17 cellular contexts compared by ENCODE assay signal in genomic region chr2:181163139-181163538, GRCh38.
A peak's percentile ranks its signal among the peaks of the same experiment; 100 is the strongest.
DNase-seq lines count a peak whose midpoint lies in the region; ATAC-seq and TF ChIP-seq lines count a peak whose summit lies in the region.
"Had no signal": no experiment of that assay in that cellular context is flagged by ENCODE, and none has a peak within 500 bp of the region (broad histone marks: within the 10 kb centered on the region; RNA-seq: fewer than 3 reads in every experiment).

No MANE protein-coding gene starts in this region.

- H3K36me3 Mint-ChIP-seq in activated T-cell treated with anti-CD3 and anti-CD28 coated beads, Interleukin-2, amount 50 U/mL, for 4 hours (ENCODE audit: insufficient read depth): peaks cover 24% of the 10 kb centered on the region
- peaks cover 41% of the 10 kb centered on the region for H3K36me3 Mint-ChIP-seq in activated CD8-positive, alpha-beta T cell treated with anti-CD3 and anti-CD28 coated beads for 36 hours (ENCODE audit: low read depth)
- H3K36me3 Mint-ChIP-seq in natural killer cell treated with Interleukin-12 subunit alpha and Interleukin-12 subunit beta and Interleukin-15 and Interleukin-18, amount 100 ng/mL, for 72 hours: peaks cover 37% of the 10 kb centered on the region

- peaks cover 45% of the 10 kb centered on the region for H3K4me1 Mint-ChIP-seq in activated T-cell treated with anti-CD3 and anti-CD28 coated beads, Interleukin-2, amount 50 U/mL, for 4 hours (ENCODE audit: low read depth)
- H3K4me1 Mint-ChIP-seq in activated CD8-positive, alpha-beta T cell treated with anti-CD3 and anti-CD28 coated beads for 36 hours (ENCODE audit: low read depth): peaks cover 46% of the 10 kb centered on the region
- peaks cover 42 to 58% of the 10 kb centered on the region in 2 donors for H3K4me1 Mint-ChIP-seq in natural killer cell treated with Interleukin-12 subunit alpha and Interleukin-12 subunit beta and Interleukin-15 and Interleukin-18, amount 100 ng/mL, for 72 hours (ENCODE audit: low read depth in 2 of 2)

- peak; percentile 54 to 67 for ATAC-seq in activated T-cell treated with anti-CD3 and anti-CD28 coated beads, Interleukin-2, amount 50 U/mL, for 4 hours
- peak; percentile 39 for ATAC-seq in GM19463 (IDR thresholded peaks at IDR 0.05; ENCODE audit: unreplicated experiment)
- peak; percentile 61 for ATAC-seq in activated CD8-positive, alpha-beta T cell treated with anti-CD3 and anti-CD28 coated beads for 36 hours
- peak; percentile 69 to 88 for ATAC-seq in natural killer cell treated with Interleukin-12 subunit alpha and Interleukin-12 subunit beta and Interleukin-15 and Interleukin-18, amount 100 ng/mL, for 72 hours
- ATAC-seq: left lobe of liver had no signal

- peak overlapping the region; percentile 65 for H3K27ac Mint-ChIP-seq in activated CD8-positive, alpha-beta T cell treated with anti-CD3 and anti-CD28 coated beads for 36 hours
- H3K27ac Mint-ChIP-seq in natural killer cell treated with Interleukin-12 subunit alpha and Interleukin-12 subunit beta and Interleukin-15 and Interleukin-18, amount 100 ng/mL, for 72 hours: peak overlapping the region; percentile 98 to 100

- POLR2A ChIA-PET in activated CD8-positive, alpha-beta T cell treated with anti-CD3 and anti-CD28 coated beads for 36 hours (lab: Charles Lee): no interaction called here

- no peaks in the 10 kb centered on the region for H3K27me3 Mint-ChIP-seq in activated T-cell treated with anti-CD3 and anti-CD28 coated beads, Interleukin-2, amount 50 U/mL, for 4 hours (ENCODE audit: low read depth)
- no peaks in the 10 kb centered on the region for H3K27me3 Mint-ChIP-seq in activated CD8-positive, alpha-beta T cell treated with anti-CD3 and anti-CD28 coated beads for 36 hours
- no peaks in the 10 kb centered on the region for H3K27me3 Mint-ChIP-seq in natural killer cell treated with Interleukin-12 subunit alpha and Interleukin-12 subunit beta and Interleukin-15 and Interleukin-18, amount 100 ng/mL, for 72 hours

- CTCF ChIA-PET in activated CD8-positive, alpha-beta T cell treated with anti-CD3 and anti-CD28 coated beads for 36 hours (lab: Charles Lee): interaction anchor here (0.7 kb wide), 1 partner anchor 26 kb away, joined by 3 read pairs; no protein-coding TSS in a partner anchor

- H3K4me3 Mint-ChIP-seq in activated T-cell treated with anti-CD3 and anti-CD28 coated beads, Interleukin-2, amount 50 U/mL, for 4 hours: no peak overlapping the region
- peak overlapping the region; percentile 44 for H3K4me3 Mint-ChIP-seq in activated CD8-positive, alpha-beta T cell treated with anti-CD3 and anti-CD28 coated beads for 36 hours
- H3K4me3 Mint-ChIP-seq in natural killer cell treated with Interleukin-12 subunit alpha and Interleukin-12 subunit beta and Interleukin-15 and Interleukin-18, amount 100 ng/mL, for 72 hours: peak overlapping the region; percentile 58

- intact Hi-C loops in activated CD8-positive, alpha-beta T cell treated with anti-CD3 and anti-CD28 coated beads for 36 hours (cut with micrococcal nuclease): loop anchor here (5.0 kb wide), 1 partner anchor 56 kb away; no protein-coding TSS in a partner anchor
- intact Hi-C loops in cardiac septum (cut with DNase I): no loop called here

- TF ChIP-seq CTCF in activated CD8-positive, alpha-beta T cell treated with anti-CD3 and anti-CD28 coated beads for 36 hours (IDR thresholded peaks at IDR 0.05): no peak

- peaks cover 27% of the 10 kb centered on the region for H3K9me3 Mint-ChIP-seq in activated T-cell treated with anti-CD3 and anti-CD28 coated beads, Interleukin-2, amount 50 U/mL, for 4 hours
- H3K9me3 Mint-ChIP-seq in activated CD8-positive, alpha-beta T cell treated with anti-CD3 and anti-CD28 coated beads for 36 hours: peaks cover 28% of the 10 kb centered on the region
- H3K9me3 Mint-ChIP-seq in natural killer cell treated with Interleukin-12 subunit alpha and Interleukin-12 subunit beta and Interleukin-15 and Interleukin-18, amount 100 ng/mL, for 72 hours: peaks cover 17% of the 10 kb centered on the region

- DNase-seq in activated T-cell treated with anti-CD3 and anti-CD28 coated beads, Interleukin-2, amount 50 U/mL, for 4 hours: no peak
- DNase-seq in activated T-cell treated with anti-CD3 and anti-CD28 coated beads, Interleukin-2, amount 50 U/mL, for 48 hours: no peak
- DNase-seq in activated CD8-positive, alpha-beta T cell treated with anti-CD3 and anti-CD28 coated beads for 36 hours: peak; percentile 56
- DNase-seq in natural killer cell treated with Interleukin-12 subunit alpha and Interleukin-12 subunit beta and Interleukin-15 and Interleukin-18, amount 100 ng/mL, for 72 hours (ENCODE audit: low spot score): no peak
- DNase-seq in NCI-H2081 treated with DMSO at 0.1 percent for 48 hours (lab: John Stamatoyannopoulos, UW) (no peak), cardiac septum (ENCODE audit: low spot score) (no peak)
- DNase-seq in stimulated activated CD4-positive, alpha-beta T cell treated with anti-CD3 and anti-CD28 coated beads, Interleukin-2, amount 100 ng/mL, for 48 hours: no peak
- DNase-seq: activated CD4-positive, alpha-beta T cell treated with anti-CD3 and anti-CD28 coated beads, Interleukin-2, amount 50 U/mL, for 48 hours; DMS79 treated with DMSO at 0.1 percent for 48 hours; GOT3; hippocampal formation; NCI-H1930; NCI-H69; RPMI8226; upper lobe of left lung had no signal
